ENCODE assay signal across 11 cellular contexts in the genomic region with DNA sequence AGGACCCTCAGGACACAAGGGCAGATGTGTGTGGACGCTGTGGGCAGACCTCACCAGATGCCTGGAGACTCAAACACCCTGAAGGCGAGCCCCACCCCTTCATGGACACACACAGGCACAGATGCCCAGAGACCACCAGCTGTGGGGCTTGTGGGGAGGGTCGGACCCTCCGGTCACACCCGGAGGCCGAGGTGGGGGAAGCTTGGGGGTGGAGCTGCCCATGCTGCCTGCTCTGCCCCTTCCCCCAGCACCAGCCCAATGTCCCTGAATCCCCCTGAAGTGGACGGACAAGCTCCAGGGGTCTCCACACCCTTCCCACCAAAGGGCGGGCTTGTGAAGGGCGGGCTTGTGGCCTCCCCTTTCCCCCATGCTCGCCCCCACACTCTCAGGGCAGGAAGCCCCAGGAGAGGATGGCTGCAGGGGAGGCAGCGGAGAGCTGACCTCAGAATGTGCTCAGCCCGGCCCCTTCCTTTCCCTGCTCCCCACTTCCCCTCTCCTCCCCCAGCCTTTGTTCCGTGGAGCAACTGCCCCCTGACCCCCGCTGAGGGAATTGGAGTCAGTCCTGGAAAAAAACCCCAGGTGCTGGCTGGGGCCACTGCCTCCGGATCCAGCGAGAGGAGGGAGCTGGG. TPM values are rescaled to one million over a fixed set of nuclear protein-coding genes. Genes with fewer than 3 reads are reported as not detected.
A peak's percentile ranks its signal among the peaks of the same experiment; 100 is the strongest.
DNase-seq lines count a peak whose midpoint lies in the region; ATAC-seq and TF ChIP-seq lines count a peak whose summit lies in the region.
"Had no signal": no experiment of that assay in that cellular context is flagged by ENCODE, and none has a peak within 500 bp of the region (broad histone marks: within the 10 kb centered on the region; RNA-seq: fewer than 3 reads in every experiment).

No MANE protein-coding gene starts in this region.

- H3K9me3 Mint-ChIP-seq in nephron progenitor cell, result no peaks in the 10 kb centered on the region

- peaks cover 3% of the 10 kb centered on the region for H3K27me3 Mint-ChIP-seq in nephron progenitor cell (ENCODE audit: low read depth, poor library complexity)

- H3K27ac Mint-ChIP-seq in nephron progenitor cell, result no peak overlapping the region

- H3K4me1 Mint-ChIP-seq in nephron progenitor cell, result peaks cover 48% of the 10 kb centered on the region

- no peak for TF ChIP-seq CTCF in nephron progenitor cell (IDR thresholded peaks at IDR 0.05)

- peak; percentile 96 for DNase-seq in CMK (ENCODE audit: low read depth)
- DNase-seq in NCI-H69 (lab: John Stamatoyannopoulos, UW), result peak; percentile 63
- peak; percentile 51 for DNase-seq in nephron progenitor cell
- no peak for DNase-seq in stimulated activated CD4-positive, alpha-beta T cell treated with anti-CD3 and anti-CD28 coated beads, Interleukin-15, amount 100 ng/mL, for 24 hours
- DNase-seq: anterior cingulate cortex, MM.1S, PC-3 had no signal

- ATAC-seq in esophagus mucosa, result peak; percentile 10
- no peak for ATAC-seq in GM21825 (IDR thresholded peaks at IDR 0.05; ENCODE audit: unreplicated experiment)
- ATAC-seq in HG02970 (IDR thresholded peaks at IDR 0.05; ENCODE audit: low FRiP score, unreplicated experiment), result no peak
- ATAC-seq in GM21723 (IDR thresholded peaks at IDR 0.05; ENCODE audit: unreplicated experiment), result no peak

- H3K4me3 Mint-ChIP-seq in nephron progenitor cell, result no peak overlapping the region

- H3K36me3 Mint-ChIP-seq in nephron progenitor cell (ENCODE audit: low read depth), result no peaks in the 10 kb centered on the region

RNA-seq across cellular contexts. Expression of gene ABHD16B, which starts 13.8 kb away (rescaled TPM):
- total RNA-seq in esophagus mucosa, result not detected
- total RNA-seq: PC-3 had no signal

RNA-seq across cellular contexts. Expression of gene ZBTB46, which starts 16.4 kb away (rescaled TPM):
- 1.7 TPM for total RNA-seq in esophagus mucosa

RNA-seq across cellular contexts. Expression of gene TPD52L2, which starts 17.6 kb away (rescaled TPM):
- 90.6 TPM for total RNA-seq in esophagus mucosa

RNA-seq across cellular contexts. Expression of gene DNAJC5, which starts 47.4 kb away (rescaled TPM):
- total RNA-seq in esophagus mucosa, result 64.8 TPM
